In the genomic region with DNA sequence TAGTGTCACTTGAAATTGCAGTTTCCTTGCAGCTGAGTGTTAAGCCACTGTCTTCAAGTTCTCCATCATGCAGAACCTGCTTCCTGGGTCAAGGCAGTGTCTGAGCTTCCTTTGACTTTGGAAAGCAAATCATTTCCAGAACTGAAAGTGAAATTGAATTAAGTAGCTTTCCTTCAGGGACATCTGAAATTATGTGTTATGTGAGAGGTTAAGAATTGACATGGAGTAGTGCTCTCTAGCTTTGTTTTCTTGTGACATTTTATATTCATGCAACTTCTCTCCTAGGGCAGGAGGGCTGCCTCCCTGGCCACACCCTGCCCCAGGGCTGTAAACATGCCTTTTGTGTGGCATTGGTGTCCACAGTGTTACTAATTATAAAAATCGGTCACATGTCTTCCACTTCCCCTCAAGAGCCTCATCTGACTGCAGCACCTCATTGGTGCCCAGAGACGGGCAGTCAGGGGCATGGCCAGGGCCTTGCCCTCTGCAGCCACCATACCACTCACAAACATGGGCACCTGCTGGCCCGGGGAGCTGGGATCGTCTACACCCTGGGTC, we compare ENCODE assay signal across 8 cellular contexts. TPM values are rescaled to one million over a fixed set of nuclear protein-coding genes. Genes with fewer than 3 reads are reported as not detected.
DNase-seq lines count a peak whose midpoint lies in the region; ATAC-seq and TF ChIP-seq lines count a peak whose summit lies in the region.

No MANE protein-coding gene starts in this region.

- intact Hi-C loops in activated CD8-positive, alpha-beta T cell treated with anti-CD3 and anti-CD28 coated beads for 36 hours (cut with micrococcal nuclease), result no loop called here

- DNase-seq in Caki2 (ENCODE audit: low read depth) (peak; percentile 28), NCI-H446 treated with DMSO at 0.1 percent for 48 hours (lab: John Stamatoyannopoulos, UW) (no peak), NCI-H1105 treated with DMSO at 0.1 percent for 48 hours (lab: John Stamatoyannopoulos, UW) (no peak), NCI-H446 (lab: John Stamatoyannopoulos, UW) (no peak)
- no peak for DNase-seq in activated CD8-positive, alpha-beta T cell treated with anti-CD3 and anti-CD28 coated beads for 36 hours

- CTCF ChIA-PET in activated CD8-positive, alpha-beta T cell treated with anti-CD3 and anti-CD28 coated beads for 36 hours (lab: Charles Lee), result interaction anchor here (0.6 to 3.0 kb wide), 3 partner anchors 19 to 30 kb away, joined by 3 to 11 read pairs (median 5); no protein-coding TSS in a partner anchor

- H3K9me3 Mint-ChIP-seq in activated CD8-positive, alpha-beta T cell treated with anti-CD3 and anti-CD28 coated beads for 36 hours, result peaks cover 13% of the 10 kb centered on the region

- peaks cover 46% of the 10 kb centered on the region for H3K4me1 Mint-ChIP-seq in activated CD8-positive, alpha-beta T cell treated with anti-CD3 and anti-CD28 coated beads for 36 hours (ENCODE audit: low read depth)

- H3K4me1 ChIP-seq in mononuclear cell (ENCODE audit: insufficient read depth, low read length), result peaks cover 45% of the 10 kb centered on the region

- H3K4me3 Mint-ChIP-seq in activated CD8-positive, alpha-beta T cell treated with anti-CD3 and anti-CD28 coated beads for 36 hours, result no peak overlapping the region

- ATAC-seq in GM19452 (IDR thresholded peaks at IDR 0.05; ENCODE audit: unreplicated experiment) (peak; percentile 89), HG03520 (IDR thresholded peaks at IDR 0.05; ENCODE audit: unreplicated experiment) (peak; percentile 68)
- peak; percentile 47 for ATAC-seq in activated CD8-positive, alpha-beta T cell treated with anti-CD3 and anti-CD28 coated beads for 36 hours

- no peaks in the 10 kb centered on the region for H3K9me3 ChIP-seq in mononuclear cell (ENCODE audit: low read depth, low read length)

- H3K4me3 ChIP-seq in mononuclear cell (ENCODE audit: low read length), result peak overlapping the region; percentile 0

- in situ Hi-C loops in Caki2 (cut with HindIII; ENCODE audit: low pct_unique_long_range_greater_than_20kb, low sequenced_read_pairs), result no loop called here

- POLR2A ChIA-PET in activated CD8-positive, alpha-beta T cell treated with anti-CD3 and anti-CD28 coated beads for 36 hours (lab: Charles Lee), result interaction anchor here (1.2 kb wide), 1 partner anchor 15 kb away, joined by 3 read pairs; a partner anchor contains a TSS

- no peaks in the 10 kb centered on the region for H3K27me3 ChIP-seq in mononuclear cell (ENCODE audit: insufficient read depth, low read length)

- peak overlapping the region; percentile 43 for H3K27ac Mint-ChIP-seq in activated CD8-positive, alpha-beta T cell treated with anti-CD3 and anti-CD28 coated beads for 36 hours

- H3K27me3 Mint-ChIP-seq in activated CD8-positive, alpha-beta T cell treated with anti-CD3 and anti-CD28 coated beads for 36 hours, result no peaks in the 10 kb centered on the region

- peaks cover 50% of the 10 kb centered on the region for H3K36me3 Mint-ChIP-seq in activated CD8-positive, alpha-beta T cell treated with anti-CD3 and anti-CD28 coated beads for 36 hours (ENCODE audit: low read depth)

- TF ChIP-seq CTCF in activated CD8-positive, alpha-beta T cell treated with anti-CD3 and anti-CD28 coated beads for 36 hours (IDR thresholded peaks at IDR 0.05), result no peak

RNA-seq across cellular contexts. Expression of a gene that starts 14.4 kb away (rescaled TPM):
- total RNA-seq in Caki2 (2014; rRNA removed; shearing (Covaris generic); ENCODE audit: low replicate concordance), result 35.9 and 39.9 TPM in 2 replicates
- 10 to 100 TPM; 11.9 to 13.7 TPM for total RNA-seq in activated CD8-positive, alpha-beta T cell treated with anti-CD3 and anti-CD28 coated beads for 36 hours
- total RNA-seq in mononuclear cell, result 35.7 TPM
